In genomic region chr12:6492838-6493579, GRCh38 we compare ENCODE assay signal across 8 cellular contexts. TPM values are rescaled to one million over a fixed set of nuclear protein-coding genes. Genes with fewer than 3 reads are reported as not detected.
DNase-seq lines count a peak whose midpoint lies in the region; ATAC-seq and TF ChIP-seq lines count a peak whose summit lies in the region.

MRPL51 (minus strand) TSS chr12:6493262; CDS start chr12:6493136, 126 bp downstream.

- TF ChIP-seq POLR2A in spleen (IDR thresholded peaks at IDR 0.05): peak; percentile 13 to 90 (median 75)

- no peaks in the 10 kb centered on the region for H3K27me3 ChIP-seq in spleen (replicated peaks in 1 of 7)

- intact Hi-C loops in spleen (cut with DNase I; ENCODE audit: low total_unique reads): no loop called here

- ATAC-seq in GM19025 (IDR thresholded peaks at IDR 0.05; ENCODE audit: low read depth, unreplicated experiment) (peak; percentile 59), HG03280 (IDR thresholded peaks at IDR 0.05; ENCODE audit: unreplicated experiment) (peak; percentile 70)

- no peaks in the 10 kb centered on the region for H3K9me3 ChIP-seq in spleen

- peak within 1 kb of the TSS; percentile 97 to 99 (median 98) for H3K27ac ChIP-seq in spleen

- H3K4me1 ChIP-seq in spleen: peaks cover 21 to 54% (median 31%) of the 10 kb centered on the region in 6 donors

- peaks cover 0 to 47% (median 15%) of the 10 kb centered on the region in 6 donors for H3K36me3 ChIP-seq in spleen

- TF ChIP-seq CTCF in AG09309 (IDR thresholded peaks at IDR 0.05; ENCODE audit: control insufficient read depth, insufficient read depth, low read depth, low read length, missing control alignments) (no peak), spleen (IDR thresholded peaks at IDR 0.05 in 8 of 11, conservative IDR thresholded peaks at IDR 0.05 in 3 of 11) (no peak)

- 0 to 1% (median 1%) methylated on average over 36 to 41 of the region's 41 CpGs for WGBS in spleen, 5 donors

- DNase-seq in AG09309 (ENCODE audit: low read depth): peak; percentile 66
- peak; percentile 90 to 98 for DNase-seq in NCI-H446 (lab: John Stamatoyannopoulos, UW)
- peak; percentile 96 for DNase-seq in activated CD4-positive, CD25-positive, alpha-beta regulatory T cell treated with anti-CD3 and anti-CD28 coated beads, Interleukin-2, amount 50 U/mL, for 16 hours (ENCODE audit: low read depth, low spot score)
- DNase-seq in central memory CD4-positive, alpha-beta T cell: peak; percentile 95
- DNase-seq in inferior parietal cortex (ENCODE audit: extremely low spot score): peak; percentile 93
- DNase-seq in spleen: peak; percentile 100

- H3K4me3 ChIP-seq in AG09309 (ENCODE audit: control insufficient read depth, low read depth, low read length) (peak within 1 kb of the TSS; percentile 81), spleen (peak within 1 kb of the TSS; percentile 60 to 81 (median 78))

RNA-seq across cellular contexts. Expression of gene MRPL51, which starts in this region (rescaled TPM):
- 10 to 100 TPM; 34.0 to 94.0 (median 89.3) TPM for total RNA-seq in spleen
- polyA plus RNA-seq in spleen: 100 to 1,000 TPM in 2 of 3 donors, 10 to 100 TPM in 1; 73.4 to 137 (median 109) TPM

Comparison
In these comparisons a context has a peak if more than half of its experiments do, and no peak if none do; other contexts are left out.
1. Peak in every context shown above with its lines: DNase-seq, ATAC-seq, H3K4me3 ChIP-seq and H3K27ac ChIP-seq.